ENCODE assay signal across 9 cellular contexts in the genomic region with DNA sequence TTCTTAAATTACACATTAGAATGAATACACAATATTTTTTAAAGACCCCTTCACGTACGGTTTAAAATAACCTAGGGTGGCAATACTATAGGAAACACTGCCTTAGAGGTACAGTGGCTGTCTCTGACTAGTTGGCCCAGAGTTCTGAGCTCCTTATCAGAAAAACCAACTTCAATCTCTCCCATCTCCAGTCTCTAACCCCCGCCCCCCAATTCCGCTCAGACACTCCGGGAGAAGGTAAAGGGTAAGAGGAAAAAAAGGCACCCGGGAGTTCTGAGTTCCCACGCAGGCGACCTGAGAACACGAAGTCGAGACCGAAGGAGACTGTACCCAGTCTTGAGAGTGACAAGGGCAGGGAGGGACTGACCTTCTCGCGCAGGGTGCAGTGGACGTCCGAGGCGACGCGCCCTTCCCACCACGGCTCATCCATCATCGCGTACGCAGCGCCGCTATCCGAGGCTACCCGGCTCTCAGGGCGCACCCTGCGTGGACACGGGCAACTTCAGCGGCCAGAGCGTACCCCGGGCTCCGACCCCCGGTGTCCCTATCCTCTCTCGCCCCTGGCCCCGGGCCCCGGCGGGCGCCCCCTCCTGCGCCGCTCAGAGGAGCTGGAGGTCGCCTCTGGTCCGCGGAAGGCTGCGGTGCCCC. TPM values are rescaled to one million over a fixed set of nuclear protein-coding genes. Genes with fewer than 3 reads are reported as not detected.
DNase-seq lines count a peak whose midpoint lies in the region; ATAC-seq, FAIRE-seq and TF ChIP-seq lines count a peak whose summit lies in the region.
"Had no signal": no experiment of that assay in that cellular context is flagged by ENCODE, and none has a peak within 500 bp of the region (broad histone marks: within the 10 kb centered on the region; RNA-seq: fewer than 3 reads in every experiment).

No MANE protein-coding gene starts in this region.

- H3K27me3 ChIP-seq in H1 (replicated peaks in 1 of 4; ENCODE audit: control insufficient read depth in 3 of 4, extremely low read depth in 1 of 4, insufficient read depth in 3 of 4, low read length in 3 of 4): no peaks in the 10 kb centered on the region

- peak overlapping the region; percentile 67; the same call in 1 of the 2 replicates for H2BK15ac ChIP-seq in H1 (ENCODE audit: low read length)

- H3K36me3 ChIP-seq in H1 (ENCODE audit: control insufficient read depth in 2 of 4, insufficient read depth in 4 of 4, low read length in 3 of 4): peaks cover 4 to 29% (median 9%) of the 10 kb centered on the region in 4 experiments; a peak in 7 of 8 replicates

- peaks cover 56 to 84% (median 72%) of the 10 kb centered on the region in 3 donors for H3K27me3 Mint-ChIP-seq in naive B cell

- peaks cover 4 to 7% (median 6%) of the 10 kb centered on the region in 4 experiments; a peak in 5 of 7 replicates for H3K4me1 ChIP-seq in H1 (replicated peaks in 1 of 4; ENCODE audit: control insufficient read depth in 3 of 4, insufficient read depth in 4 of 4, low read length in 3 of 4)

- DNase-seq in DMS 273 (lab: John Stamatoyannopoulos, UW; ENCODE audit: unreplicated experiment) (peak; percentile 52), DMS 273 treated with DMSO at 0.1 percent for 48 hours (lab: John Stamatoyannopoulos, UW) (no peak), LHCN-M2 (ENCODE audit: low read depth) (peak; percentile 17), H1 (ENCODE audit: low read depth in 1 of 2, low spot score in 2 of 2) (peak in 1 of 2 experiments; percentile 51), naive B cell (no peak), midbrain (lab: John Stamatoyannopoulos, UW) (no peak)
- DNase-seq in activated effector memory CD4-positive, alpha-beta T cell treated with anti-CD3 and anti-CD28 coated beads, Interleukin-2, amount 50 U/mL, for 16 hours: no peak

- H4K20me1 ChIP-seq in H1 (replicated peaks in 1 of 2; ENCODE audit: control insufficient read depth in 1 of 2, insufficient read depth in 2 of 2, low read length in 2 of 2): peaks cover 15 to 26% of the 10 kb centered on the region in 2 experiments

- no peak overlapping the region for H3K23ac ChIP-seq in H1 (ENCODE audit: insufficient read length)

- TF ChIP-seq POLR2A in H1 (IDR thresholded peaks at IDR 0.05; ENCODE audit: control extremely low read depth in 1 of 2, low read depth in 2 of 2, low read length in 2 of 2): no peak

- H3K9me3 ChIP-seq in H1 (ENCODE audit: insufficient read depth in 2 of 2, low read depth in 1 of 2, low read length in 1 of 2): no peaks in the 10 kb centered on the region

- ATAC-seq in naive B cell (ENCODE audit: low read depth in 2 of 2): no peak
- no peak for ATAC-seq in HG03469 (IDR thresholded peaks at IDR 0.05; ENCODE audit: unreplicated experiment)

- 0 out of 2 replicates have a peak overlapping the region, but pooled peaks have one; percentile 43 for H3K27ac ChIP-seq in H1 (ENCODE audit: low read depth, low read length)
- H3K27ac ChIP-seq: 22Rv1 had no signal

- no peak for FAIRE-seq in H1 (lab: Jason Lieb, UNC)

- POLR2A ChIA-PET in H1 (lab: Charles Lee; ENCODE audit: partially characterized antibody): interaction anchor here (0.7 to 3.4 kb wide), 16 partner anchors 8 to 114 kb away, joined by 3 to 25 read pairs (median 4); no protein-coding TSS in a partner anchor

- peak overlapping the region; percentile 76 for H4K91ac ChIP-seq in H1 (replicated peaks; ENCODE audit: insufficient read length, low read length)

- peak overlapping the region; percentile 42 for H4K5ac ChIP-seq in H1 (ENCODE audit: insufficient read length, low read depth, low read length)

- H3K4me1 Mint-ChIP-seq in naive B cell: peaks cover 11 to 17% (median 15%) of the 10 kb centered on the region in 3 donors

- H3K79me1 ChIP-seq in H1 (ENCODE audit: low read depth, low read length): peaks cover 19% of the 10 kb centered on the region

- no peak overlapping the region for H3K27ac Mint-ChIP-seq in naive B cell

- H3K36me3 Mint-ChIP-seq in naive B cell: peaks cover 0 to 8% of the 10 kb centered on the region in 2 donors

- H3K79me2 ChIP-seq in H1 (ENCODE audit: control insufficient read depth in 1 of 2, insufficient read depth in 2 of 2, low read length in 2 of 2): peaks cover 21 to 56% of the 10 kb centered on the region in 2 experiments

- TF ChIP-seq EP300 in H1 (IDR thresholded peaks at IDR 0.05; ENCODE audit: borderline replicate concordance in 1 of 2, low read depth in 2 of 2, low read length in 2 of 2): no peak

- no peak overlapping the region for H2AFZ ChIP-seq in H1 (ENCODE audit: low read length)

- H2BK5ac ChIP-seq in H1 (ENCODE audit: low read depth, low read length): no peak overlapping the region; the same call in 1 of the 2 replicates

- H3K18ac ChIP-seq in H1 (ENCODE audit: extremely low read depth, low read length): peak overlapping the region; percentile 96

- peak overlapping the region in 7 of 8 donors; percentile 42 to 85 (median 80) for H3K4me3 Mint-ChIP-seq in naive B cell

- no peak overlapping the region for H3K14ac ChIP-seq in H1 (ENCODE audit: insufficient read length)

- no peak overlapping the region for H4K8ac ChIP-seq in H1 (ENCODE audit: extremely low read depth, insufficient read depth, low read length)

- H3K23me2 ChIP-seq in H1 (ENCODE audit: low read depth, low read length): peaks cover 5% of the 10 kb centered on the region; the same call in 1 of the 2 replicates

- TF ChIP-seq RAD21 in H1 (IDR thresholded peaks at IDR 0.05 in 1 of 2, conservative IDR thresholded peaks at IDR 0.05 in 1 of 2; ENCODE audit: low read depth in 2 of 2, low read length in 2 of 2): no peak

- no peak overlapping the region for H2BK120ac ChIP-seq in H1 (replicated peaks; ENCODE audit: low read depth, low read length)

- TF ChIP-seq CTCF in H1 (IDR thresholded peaks at IDR 0.05; ENCODE audit: control extremely low read depth in 1 of 3, insufficient read depth in 1 of 3, low read depth in 1 of 3, low read length in 3 of 3): no peak

- CTCF ChIA-PET in H1 (lab: Charles Lee; ENCODE audit: partially characterized antibody): interaction anchor here (0.6 to 3.5 kb wide), 14 partner anchors 12 to 231 kb away, joined by 3 to 20 read pairs (median 4); no protein-coding TSS in a partner anchor

- 1% methylated on average over 32 of the region's 45 CpGs; no CpG with 5 or more reads in 1 of the 2 experiments for WGBS in H1 (ENCODE audit: extremely low coverage in 1 of 2, insufficient coverage in 1 of 2, insufficient read length in 1 of 2, insufficient replicate concordance in 2 of 2, low coverage in 1 of 2, low lambda C conversion rate in 2 of 2, missing lambda C conversion rate in 1 of 2), 2 experiments

- H3K4ac ChIP-seq in H1 (replicated peaks; ENCODE audit: insufficient read length, low read depth, low read length): no peak overlapping the region

- H3K4me3 ChIP-seq in H1 (ENCODE audit: extremely low read depth in 1 of 4, insufficient read depth in 2 of 4, low read depth in 3 of 4, low read length in 4 of 4): peak overlapping the region; percentile 87 to 93 (median 92)

- H2BK20ac ChIP-seq in H1 (ENCODE audit: low read length): no peak overlapping the region

- H3K4me2 ChIP-seq in H1 (ENCODE audit: insufficient read depth in 1 of 2, low read depth in 2 of 2, low read length in 2 of 2): peak overlapping the region; percentile 90 to 96

- H3K9me3 Mint-ChIP-seq in naive B cell: no peaks in the 10 kb centered on the region

- peak overlapping the region; percentile 82 for H2AK5ac ChIP-seq in H1 (ENCODE audit: low read depth, low read length)

- H2BK12ac ChIP-seq in H1 (ENCODE audit: low read depth, low read length): peak overlapping the region; percentile 69; the same call in 1 of the 2 replicates

- peak overlapping the region; percentile 47 for H3K56ac ChIP-seq in H1 (replicated peaks; ENCODE audit: insufficient read length, low read depth, low read length)

- peak overlapping the region; percentile 66 to 85 (median 78) for H3K9ac ChIP-seq in H1 (replicated peaks in 1 of 4; ENCODE audit: extremely low read depth in 1 of 4, low read depth in 3 of 4, low read length in 3 of 4)

TF ChIP-seq in H1, 55 proteins besides CTCF, POLR2A, EP300 and RAD21:
- TF ChIP-seq TBP (IDR thresholded peaks at IDR 0.05; ENCODE audit: low read depth, low read length) (no peak), FOSL1 (IDR thresholded peaks at IDR 0.05; ENCODE audit: insufficient read depth, low read depth, low read length) (no peak), POU5F1 (IDR thresholded peaks at IDR 0.05; ENCODE audit: low read depth, low read length) (no peak), HDAC2 (IDR thresholded peaks at IDR 0.05; ENCODE audit: borderline replicate concordance in 1 of 2, low read depth in 2 of 2, low read length in 2 of 2) (0 out of 4 replicates have a peak, but pooled peaks of 1 of the 2 experiments have one; percentile 7), CHD2 (IDR thresholded peaks at IDR 0.05; ENCODE audit: low read length) (no peak), EGR1 (IDR thresholded peaks at IDR 0.05; ENCODE audit: borderline replicate concordance, low read depth, low read length) (no peak)
TF ChIP-seq in H1: peak in this region for 1.

RNA-seq across cellular contexts. Expression of gene CCNJL, which starts 0.7 kb away (rescaled TPM):
- 2.0 and 2.7 TPM in 2 replicates for total RNA-seq in LHCN-M2 (2014; rRNA removed)
- polyA plus RNA-seq in LHCN-M2 (2012): 6.0 TPM
- total RNA-seq in H1 (2021; fragmentation: NEBNext Ultra II Directional; extraction: Animal tissue kit (Norgen Biotek cat#: 25700)): 34.6 and 36.2 TPM in 2 replicates
- 44.7 and 54.7 TPM in 2 replicates for polyA plus RNA-seq in H1 (2011; rRNA removed)
- polyA plus RNA-seq in H1 (2011; cell fraction: cytosol; rRNA removed): 28.0 TPM
- polyA plus RNA-seq in H1 (2011; cell fraction: nucleus; rRNA removed): 37.7 TPM
- polyA plus RNA-seq in H1 (2012, experiment 1 of 2): 20.9 to 32.3 TPM (median 28.8 TPM) in 4 replicates
- 33.2 TPM for polyA plus RNA-seq in H1 (2012, experiment 2 of 2)
- polyA plus RNA-seq in H1 (2013, experiment 1 of 2): 25.1 TPM
- polyA plus RNA-seq in H1 (2013, experiment 2 of 2): 28.5 TPM
- 39.3 and 40.1 TPM in 2 replicates for polyA minus RNA-seq in H1 (2011; rRNA and poly(A)+ RNA removed)
- 23.5 TPM for polyA minus RNA-seq in H1 (2011; cell fraction: cytosol; rRNA and poly(A)+ RNA removed)
- polyA minus RNA-seq in H1 (2011; cell fraction: nucleus; rRNA and poly(A)+ RNA removed): 35.4 TPM
- under 1 TPM in 1 of 6 donors, not detected in 5; 0.12 TPM for polyA plus RNA-seq in naive B cell (ENCODE audit: low read depth in 6 of 6)

RNA-seq across cellular contexts. Expression of gene C1QTNF2, which starts 58.8 kb away (rescaled TPM):
- 2.4 and 2.5 TPM in 2 replicates for total RNA-seq in LHCN-M2 (2014; rRNA removed)
- 4.8 TPM for polyA plus RNA-seq in LHCN-M2 (2012)
- 1.0 and 1.3 TPM in 2 replicates for total RNA-seq in H1 (2021; fragmentation: NEBNext Ultra II Directional; extraction: Animal tissue kit (Norgen Biotek cat#: 25700))
- polyA plus RNA-seq in H1 (2011; rRNA removed): 1.4 and 2.0 TPM in 2 replicates
- 1.2 TPM for polyA plus RNA-seq in H1 (2011; cell fraction: cytosol; rRNA removed)
- polyA plus RNA-seq in H1 (2011; cell fraction: nucleus; rRNA removed): 1.0 TPM
- polyA plus RNA-seq in H1 (2012, experiment 1 of 2): 1.0 to 1.1 TPM (median 1.1 TPM) in 4 replicates
- polyA plus RNA-seq in H1 (2012, experiment 2 of 2): 1.1 TPM
- polyA plus RNA-seq in H1 (2013, experiment 1 of 2): 1.1 TPM
- 1.1 TPM for polyA plus RNA-seq in H1 (2013, experiment 2 of 2)
- 0.85 and 0.88 TPM in 2 replicates for polyA minus RNA-seq in H1 (2011; rRNA and poly(A)+ RNA removed)
- not detected for polyA minus RNA-seq in H1 (2011; cell fraction: cytosol; rRNA and poly(A)+ RNA removed)
- 1.1 TPM for polyA minus RNA-seq in H1 (2011; cell fraction: nucleus; rRNA and poly(A)+ RNA removed)
- polyA plus RNA-seq in naive B cell (ENCODE audit: low read depth in 6 of 6): not detected

Comparison
In these comparisons a context has a peak if more than half of its experiments do, and no peak if none do; other contexts are left out.
1. DNase-seq: peak in DMS 273 (single experiment) and LHCN-M2 (single experiment); none in DMS 273 treated with DMSO at 0.1 percent for 48 hours (single experiment), naive B cell (single experiment), activated effector memory CD4-positive, alpha-beta T cell treated with anti-CD3 and anti-CD28 coated beads, Interleukin-2, amount 50 U/mL, for 16 hours (single experiment) and midbrain (single experiment).